In the genomic region with DNA sequence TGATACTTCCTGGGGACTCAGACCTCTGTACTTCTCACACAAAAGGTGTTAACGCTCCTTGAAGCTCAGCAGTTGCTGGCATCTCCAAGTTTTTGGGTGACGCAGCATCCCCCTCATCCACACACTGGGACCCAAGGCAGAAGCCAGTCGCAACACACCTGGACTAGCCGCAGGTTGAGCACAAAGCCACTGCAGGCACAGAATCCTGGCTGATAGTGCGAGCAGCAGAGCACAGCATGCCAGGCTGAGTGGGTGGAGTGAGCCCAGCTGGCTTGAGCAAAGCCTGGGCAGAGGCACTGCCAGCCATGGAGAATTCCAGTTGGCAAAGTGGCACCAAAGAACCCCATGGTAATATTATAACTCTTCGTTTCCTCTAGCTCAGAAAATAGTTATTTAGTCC, we compare ENCODE assay signal across 1 cellular context.
TF ChIP-seq lines count a peak whose summit lies in the region.

No MANE protein-coding gene starts in this region.

TF ChIP-seq in H1, 55 proteins besides CTCF, POLR2A, EP300 and RAD21:
- TF ChIP-seq, protein P1, sequence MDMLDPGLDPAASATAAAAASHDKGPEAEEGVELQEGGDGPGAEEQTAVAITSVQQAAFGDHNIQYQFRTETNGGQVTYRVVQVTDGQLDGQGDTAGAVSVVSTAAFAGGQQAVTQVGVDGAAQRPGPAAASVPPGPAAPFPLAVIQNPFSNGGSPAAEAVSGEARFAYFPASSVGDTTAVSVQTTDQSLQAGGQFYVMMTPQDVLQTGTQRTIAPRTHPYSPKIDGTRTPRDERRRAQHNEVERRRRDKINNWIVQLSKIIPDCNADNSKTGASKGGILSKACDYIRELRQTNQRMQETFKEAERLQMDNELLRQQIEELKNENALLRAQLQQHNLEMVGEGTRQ (IDR thresholded peaks at IDR 0.05; ENCODE audit: low read length) = no peak
